Comparison of ENCODE assay signal across 1 cellular context in the genomic region with DNA sequence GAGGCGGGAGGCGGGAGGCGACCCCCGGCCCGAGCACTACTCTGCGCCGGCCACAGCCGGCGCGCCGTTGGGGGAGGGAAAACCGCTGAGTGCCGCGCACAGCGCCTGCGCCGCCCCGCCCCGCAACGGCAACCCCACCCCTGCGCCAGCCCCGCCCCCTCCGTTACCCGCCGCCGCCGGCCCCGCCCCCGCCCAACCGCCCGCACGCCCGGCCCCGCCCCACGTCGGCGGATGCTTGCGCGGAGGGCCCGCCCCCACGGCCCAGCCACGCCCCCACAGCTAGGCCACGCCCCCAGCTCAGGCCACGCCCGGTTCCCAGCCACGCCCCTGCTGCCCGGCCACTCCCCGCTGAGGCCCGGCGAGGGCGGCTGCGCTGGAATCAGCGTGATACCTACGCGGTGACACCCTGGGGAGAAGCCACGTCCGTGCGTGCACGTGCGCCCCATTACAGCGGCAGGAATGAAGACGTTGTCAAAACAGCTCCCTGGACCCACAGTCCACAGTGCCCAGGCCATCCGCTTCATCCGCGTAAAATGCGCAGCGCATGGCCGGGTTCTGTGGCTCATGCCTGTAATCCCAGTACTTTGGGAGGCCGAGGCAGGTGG.
TF ChIP-seq lines count a peak whose summit lies in the region.

A gene (minus strand): TSS at position 91 of the 605 bp plus-strand sequence. CDS start 152 bp downstream, outside the sequence.

TF ChIP-seq in K562, 482 proteins besides CTCF, POLR2A, EP300 and RAD21 (continued from another document and continues in another):
- TF ChIP-seq, protein P1, sequence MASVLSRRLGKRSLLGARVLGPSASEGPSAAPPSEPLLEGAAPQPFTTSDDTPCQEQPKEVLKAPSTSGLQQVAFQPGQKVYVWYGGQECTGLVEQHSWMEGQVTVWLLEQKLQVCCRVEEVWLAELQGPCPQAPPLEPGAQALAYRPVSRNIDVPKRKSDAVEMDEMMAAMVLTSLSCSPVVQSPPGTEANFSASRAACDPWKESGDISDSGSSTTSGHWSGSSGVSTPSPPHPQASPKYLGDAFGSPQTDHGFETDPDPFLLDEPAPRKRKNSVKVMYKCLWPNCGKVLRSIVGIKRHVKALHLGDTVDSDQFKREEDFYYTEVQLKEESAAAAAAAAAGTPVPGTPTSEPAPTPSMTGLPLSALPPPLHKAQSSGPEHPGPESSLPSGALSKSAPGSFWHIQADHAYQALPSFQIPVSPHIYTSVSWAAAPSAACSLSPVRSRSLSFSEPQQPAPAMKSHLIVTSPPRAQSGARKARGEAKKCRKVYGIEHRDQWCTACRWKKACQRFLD (CRISPR knock-in tag; IDR thresholded peaks at IDR 0.05), result peak; percentile 78; the same call in 1 of the 2 replicates
- TF ChIP-seq, protein P2, sequence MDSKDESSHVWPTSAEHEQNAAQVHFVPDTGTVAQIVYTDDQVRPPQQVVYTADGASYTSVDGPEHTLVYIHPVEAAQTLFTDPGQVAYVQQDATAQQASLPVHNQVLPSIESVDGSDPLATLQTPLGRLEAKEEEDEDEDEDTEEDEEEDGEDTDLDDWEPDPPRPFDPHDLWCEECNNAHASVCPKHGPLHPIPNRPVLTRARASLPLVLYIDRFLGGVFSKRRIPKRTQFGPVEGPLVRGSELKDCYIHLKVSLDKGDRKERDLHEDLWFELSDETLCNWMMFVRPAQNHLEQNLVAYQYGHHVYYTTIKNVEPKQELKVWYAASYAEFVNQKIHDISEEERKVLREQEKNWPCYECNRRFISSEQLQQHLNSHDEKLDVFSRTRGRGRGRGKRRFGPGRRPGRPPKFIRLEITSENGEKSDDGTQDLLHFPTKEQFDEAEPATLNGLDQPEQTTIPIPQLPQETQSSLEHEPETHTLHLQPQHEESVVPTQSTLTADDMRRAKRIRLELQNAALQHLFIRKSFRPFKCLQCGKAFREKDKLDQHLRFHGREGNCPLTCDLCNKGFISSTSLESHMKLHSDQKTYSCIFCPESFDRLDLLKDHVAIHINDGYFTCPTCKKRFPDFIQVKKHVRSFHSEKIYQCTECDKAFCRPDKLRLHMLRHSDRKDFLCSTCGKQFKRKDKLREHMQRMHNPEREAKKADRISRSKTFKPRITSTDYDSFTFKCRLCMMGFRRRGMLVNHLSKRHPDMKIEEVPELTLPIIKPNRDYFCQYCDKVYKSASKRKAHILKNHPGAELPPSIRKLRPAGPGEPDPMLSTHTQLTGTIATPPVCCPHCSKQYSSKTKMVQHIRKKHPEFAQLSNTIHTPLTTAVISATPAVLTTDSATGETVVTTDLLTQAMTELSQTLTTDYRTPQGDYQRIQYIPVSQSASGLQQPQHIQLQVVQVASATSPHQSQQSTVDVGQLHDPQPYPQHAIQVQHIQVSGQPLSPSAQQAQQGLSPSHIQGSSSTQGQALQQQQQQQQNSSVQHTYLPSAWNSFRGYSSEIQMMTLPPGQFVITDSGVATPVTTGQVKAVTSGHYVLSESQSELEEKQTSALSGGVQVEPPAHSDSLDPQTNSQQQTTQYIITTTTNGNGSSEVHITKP (IDR thresholded peaks at IDR 0.05; ENCODE audit: partially characterized antibody), result no peak
- no peak for TF ChIP-seq TBL1XR1 (IDR thresholded peaks at IDR 0.05; ENCODE audit: low read length in 2 of 2)
- TF ChIP-seq RB1 (IDR thresholded peaks at IDR 0.05; ENCODE audit: low read depth), result peak; percentile 18; the same call in 1 of the 2 replicates
- TF ChIP-seq SRF (CRISPR knock-in tag; IDR thresholded peaks at IDR 0.05), result no peak
- TF ChIP-seq MBD2 (IDR thresholded peaks at IDR 0.05; ENCODE audit: borderline replicate concordance, low read depth), result 0 out of 2 replicates have a peak, but pooled peaks have one; percentile 11
- TF ChIP-seq, protein P3, sequence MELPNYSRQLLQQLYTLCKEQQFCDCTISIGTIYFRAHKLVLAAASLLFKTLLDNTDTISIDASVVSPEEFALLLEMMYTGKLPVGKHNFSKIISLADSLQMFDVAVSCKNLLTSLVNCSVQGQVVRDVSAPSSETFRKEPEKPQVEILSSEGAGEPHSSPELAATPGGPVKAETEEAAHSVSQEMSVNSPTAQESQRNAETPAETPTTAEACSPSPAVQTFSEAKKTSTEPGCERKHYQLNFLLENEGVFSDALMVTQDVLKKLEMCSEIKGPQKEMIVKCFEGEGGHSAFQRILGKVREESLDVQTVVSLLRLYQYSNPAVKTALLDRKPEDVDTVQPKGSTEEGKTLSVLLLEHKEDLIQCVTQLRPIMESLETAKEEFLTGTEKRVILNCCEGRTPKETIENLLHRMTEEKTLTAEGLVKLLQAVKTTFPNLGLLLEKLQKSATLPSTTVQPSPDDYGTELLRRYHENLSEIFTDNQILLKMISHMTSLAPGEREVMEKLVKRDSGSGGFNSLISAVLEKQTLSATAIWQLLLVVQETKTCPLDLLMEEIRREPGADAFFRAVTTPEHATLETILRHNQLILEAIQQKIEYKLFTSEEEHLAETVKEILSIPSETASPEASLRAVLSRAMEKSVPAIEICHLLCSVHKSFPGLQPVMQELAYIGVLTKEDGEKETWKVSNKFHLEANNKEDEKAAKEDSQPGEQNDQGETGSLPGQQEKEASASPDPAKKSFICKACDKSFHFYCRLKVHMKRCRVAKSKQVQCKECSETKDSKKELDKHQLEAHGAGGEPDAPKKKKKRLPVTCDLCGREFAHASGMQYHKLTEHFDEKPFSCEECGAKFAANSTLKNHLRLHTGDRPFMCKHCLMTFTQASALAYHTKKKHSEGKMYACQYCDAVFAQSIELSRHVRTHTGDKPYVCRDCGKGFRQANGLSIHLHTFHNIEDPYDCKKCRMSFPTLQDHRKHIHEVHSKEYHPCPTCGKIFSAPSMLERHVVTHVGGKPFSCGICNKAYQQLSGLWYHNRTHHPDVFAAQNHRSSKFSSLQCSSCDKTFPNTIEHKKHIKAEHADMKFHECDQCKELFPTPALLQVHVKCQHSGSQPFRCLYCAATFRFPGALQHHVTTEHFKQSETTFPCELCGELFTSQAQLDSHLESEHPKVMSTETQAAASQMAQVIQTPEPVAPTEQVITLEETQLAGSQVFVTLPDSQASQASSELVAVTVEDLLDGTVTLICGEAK (IDR thresholded peaks at IDR 0.05), result peak; percentile 51; the same call in 1 of the 2 replicates
- TF ChIP-seq, protein P3 (CRISPR knock-in tag; IDR thresholded peaks at IDR 0.05), result no peak
- TF ChIP-seq, protein P4, sequence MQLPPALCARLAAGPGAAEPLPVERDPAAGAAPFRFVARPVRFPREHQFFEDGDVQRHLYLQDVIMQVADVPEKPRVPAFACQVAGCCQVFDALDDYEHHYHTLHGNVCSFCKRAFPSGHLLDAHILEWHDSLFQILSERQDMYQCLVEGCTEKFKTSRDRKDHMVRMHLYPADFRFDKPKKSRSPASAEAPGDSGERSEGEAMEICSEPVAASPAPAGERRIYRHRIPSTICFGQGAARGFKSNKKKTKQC (CRISPR knock-in tag; IDR thresholded peaks at IDR 0.05), result no peak
- no peak for TF ChIP-seq SRSF7 (optimal IDR thresholded peaks at IDR 0.05; ENCODE audit: low read depth, low read length)
- TF ChIP-seq KAT7 (CRISPR knock-in tag; IDR thresholded peaks at IDR 0.05; ENCODE audit: borderline replicate concordance), result 0 out of 2 replicates have a peak, but pooled peaks have one; percentile 43
- TF ChIP-seq JUN (IDR thresholded peaks at IDR 0.05; ENCODE audit: borderline replicate concordance, low read depth, low read length), result peak; percentile 40; the same call in 1 of the 2 replicates
- no peak; the same call in 1 of the 2 replicates for TF ChIP-seq JUN (CRISPR knock-in tag; IDR thresholded peaks at IDR 0.05; ENCODE audit: borderline replicate concordance)
- TF ChIP-seq ZNF830 (CRISPR knock-in tag; IDR thresholded peaks at IDR 0.05), result no peak
- TF ChIP-seq, protein P5, sequence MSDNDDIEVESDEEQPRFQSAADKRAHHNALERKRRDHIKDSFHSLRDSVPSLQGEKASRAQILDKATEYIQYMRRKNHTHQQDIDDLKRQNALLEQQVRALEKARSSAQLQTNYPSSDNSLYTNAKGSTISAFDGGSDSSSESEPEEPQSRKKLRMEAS (CRISPR knock-in tag; IDR thresholded peaks at IDR 0.05), result peak; percentile 98
- TF ChIP-seq, protein P6, sequence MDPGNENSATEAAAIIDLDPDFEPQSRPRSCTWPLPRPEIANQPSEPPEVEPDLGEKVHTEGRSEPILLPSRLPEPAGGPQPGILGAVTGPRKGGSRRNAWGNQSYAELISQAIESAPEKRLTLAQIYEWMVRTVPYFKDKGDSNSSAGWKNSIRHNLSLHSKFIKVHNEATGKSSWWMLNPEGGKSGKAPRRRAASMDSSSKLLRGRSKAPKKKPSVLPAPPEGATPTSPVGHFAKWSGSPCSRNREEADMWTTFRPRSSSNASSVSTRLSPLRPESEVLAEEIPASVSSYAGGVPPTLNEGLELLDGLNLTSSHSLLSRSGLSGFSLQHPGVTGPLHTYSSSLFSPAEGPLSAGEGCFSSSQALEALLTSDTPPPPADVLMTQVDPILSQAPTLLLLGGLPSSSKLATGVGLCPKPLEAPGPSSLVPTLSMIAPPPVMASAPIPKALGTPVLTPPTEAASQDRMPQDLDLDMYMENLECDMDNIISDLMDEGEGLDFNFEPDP (CRISPR knock-in tag; IDR thresholded peaks at IDR 0.05), result no peak
- no peak for TF ChIP-seq STAT5A (IDR thresholded peaks at IDR 0.05; ENCODE audit: borderline replicate concordance, low read length)
- TF ChIP-seq, protein P7, sequence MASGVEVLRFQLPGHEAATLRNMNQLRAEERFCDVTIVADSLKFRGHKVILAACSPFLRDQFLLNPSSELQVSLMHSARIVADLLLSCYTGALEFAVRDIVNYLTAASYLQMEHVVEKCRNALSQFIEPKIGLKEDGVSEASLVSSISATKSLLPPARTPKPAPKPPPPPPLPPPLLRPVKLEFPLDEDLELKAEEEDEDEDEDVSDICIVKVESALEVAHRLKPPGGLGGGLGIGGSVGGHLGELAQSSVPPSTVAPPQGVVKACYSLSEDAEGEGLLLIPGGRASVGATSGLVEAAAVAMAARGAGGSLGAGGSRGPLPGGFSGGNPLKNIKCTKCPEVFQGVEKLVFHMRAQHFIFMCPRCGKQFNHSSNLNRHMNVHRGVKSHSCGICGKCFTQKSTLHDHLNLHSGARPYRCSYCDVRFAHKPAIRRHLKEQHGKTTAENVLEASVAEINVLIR (CRISPR knock-in tag; IDR thresholded peaks at IDR 0.05), result peak; percentile 51; the same call in 1 of the 2 replicates
- peak; percentile 56 for TF ChIP-seq ATF1 (CRISPR knock-in tag; IDR thresholded peaks at IDR 0.05)
- TF ChIP-seq ATF1 (tag; IDR thresholded peaks at IDR 0.05), result peak; percentile 93
- peak in 1 of 2 experiments; percentile 76; a peak in 1 of 3 replicates for TF ChIP-seq CBX3 (IDR thresholded peaks at IDR 0.05; ENCODE audit: borderline replicate concordance in 1 of 2, low read length in 2 of 2)
- no peak for TF ChIP-seq FOXA3 (CRISPR knock-in tag; conservative IDR thresholded peaks at IDR 0.05 in 1 of 2, IDR thresholded peaks at IDR 0.05 in 1 of 2)
- TF ChIP-seq, protein P8, sequence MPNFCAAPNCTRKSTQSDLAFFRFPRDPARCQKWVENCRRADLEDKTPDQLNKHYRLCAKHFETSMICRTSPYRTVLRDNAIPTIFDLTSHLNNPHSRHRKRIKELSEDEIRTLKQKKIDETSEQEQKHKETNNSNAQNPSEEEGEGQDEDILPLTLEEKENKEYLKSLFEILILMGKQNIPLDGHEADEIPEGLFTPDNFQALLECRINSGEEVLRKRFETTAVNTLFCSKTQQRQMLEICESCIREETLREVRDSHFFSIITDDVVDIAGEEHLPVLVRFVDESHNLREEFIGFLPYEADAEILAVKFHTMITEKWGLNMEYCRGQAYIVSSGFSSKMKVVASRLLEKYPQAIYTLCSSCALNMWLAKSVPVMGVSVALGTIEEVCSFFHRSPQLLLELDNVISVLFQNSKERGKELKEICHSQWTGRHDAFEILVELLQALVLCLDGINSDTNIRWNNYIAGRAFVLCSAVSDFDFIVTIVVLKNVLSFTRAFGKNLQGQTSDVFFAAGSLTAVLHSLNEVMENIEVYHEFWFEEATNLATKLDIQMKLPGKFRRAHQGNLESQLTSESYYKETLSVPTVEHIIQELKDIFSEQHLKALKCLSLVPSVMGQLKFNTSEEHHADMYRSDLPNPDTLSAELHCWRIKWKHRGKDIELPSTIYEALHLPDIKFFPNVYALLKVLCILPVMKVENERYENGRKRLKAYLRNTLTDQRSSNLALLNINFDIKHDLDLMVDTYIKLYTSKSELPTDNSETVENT (CRISPR knock-in tag; IDR thresholded peaks at IDR 0.05), result peak; percentile 86; the same call in 1 of the 2 replicates
- TF ChIP-seq TBP (optimal IDR thresholded peaks at IDR 0.05; ENCODE audit: low read depth, low read length), result peak; percentile 38
- no peak for TF ChIP-seq THRAP3 (IDR thresholded peaks at IDR 0.05; ENCODE audit: borderline replicate concordance)
- TF ChIP-seq ZNF77 (CRISPR knock-in tag; IDR thresholded peaks at IDR 0.05), result no peak
- TF ChIP-seq, protein P9, sequence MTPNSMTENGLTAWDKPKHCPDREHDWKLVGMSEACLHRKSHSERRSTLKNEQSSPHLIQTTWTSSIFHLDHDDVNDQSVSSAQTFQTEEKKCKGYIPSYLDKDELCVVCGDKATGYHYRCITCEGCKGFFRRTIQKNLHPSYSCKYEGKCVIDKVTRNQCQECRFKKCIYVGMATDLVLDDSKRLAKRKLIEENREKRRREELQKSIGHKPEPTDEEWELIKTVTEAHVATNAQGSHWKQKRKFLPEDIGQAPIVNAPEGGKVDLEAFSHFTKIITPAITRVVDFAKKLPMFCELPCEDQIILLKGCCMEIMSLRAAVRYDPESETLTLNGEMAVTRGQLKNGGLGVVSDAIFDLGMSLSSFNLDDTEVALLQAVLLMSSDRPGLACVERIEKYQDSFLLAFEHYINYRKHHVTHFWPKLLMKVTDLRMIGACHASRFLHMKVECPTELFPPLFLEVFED (CRISPR knock-in tag; conservative IDR thresholded peaks at IDR 0.05), result 0 out of 2 replicates have a peak, but pooled peaks have one; percentile 30
- TF ChIP-seq CTBP1 (IDR thresholded peaks at IDR 0.05; ENCODE audit: borderline replicate concordance), result peak; percentile 69; the same call in 1 of the 2 replicates
- TF ChIP-seq NCOA1 (IDR thresholded peaks at IDR 0.05; ENCODE audit: low read depth), result no peak
- TF ChIP-seq SRSF3 (IDR thresholded peaks at IDR 0.05; ENCODE audit: insufficient read depth, low read length), result no peak
- TF ChIP-seq HNRNPUL1 (IDR thresholded peaks at IDR 0.05; ENCODE audit: low read length), result no peak
